In genomic region chr3:194204793-194205065, GRCh38 we compare ENCODE assay signal across 9 cellular contexts.
DNase-seq lines count a peak whose midpoint lies in the region; ATAC-seq and TF ChIP-seq lines count a peak whose summit lies in the region.
"Had no signal": no experiment of that assay in that cellular context is flagged by ENCODE, and none has a peak within 500 bp of the region (broad histone marks: within the 10 kb centered on the region; RNA-seq: fewer than 3 reads in every experiment).

No MANE protein-coding gene starts in this region.

- H3K9me3 ChIP-seq in RWPE2 (ENCODE audit: severe bottlenecking): no peaks in the 10 kb centered on the region
- no peaks in the 10 kb centered on the region for H3K9me3 ChIP-seq in esophagus squamous epithelium
- no peaks in the 10 kb centered on the region for H3K9me3 ChIP-seq in smooth muscle cell (replicated peaks; ENCODE audit: low read depth)
- no peaks in the 10 kb centered on the region for H3K9me3 ChIP-seq in heart right ventricle

- DNase-seq in T-helper 1 cell: no peak
- DNase-seq in RWPE2 (ENCODE audit: low spot score): no peak
- no peak for DNase-seq in esophagus squamous epithelium (lab: John Stamatoyannopoulos, UW)
- DNase-seq in smooth muscle cell (lab: John Stamatoyannopoulos, UW; ENCODE audit: unreplicated experiment): no peak
- DNase-seq in heart right ventricle: no peak
- no peak for DNase-seq in left lobe of liver (ENCODE audit: low spot score)
- DNase-seq in stimulated activated CD4-positive, alpha-beta T cell treated with anti-CD3 and anti-CD28 coated beads, Interleukin-2, amount 100 ng/mL, for 48 hours: no peak
- DNase-seq: effector CD8-positive, alpha-beta T cell had no signal

- H3K9ac ChIP-seq in smooth muscle cell (ENCODE audit: low read depth): peak overlapping the region; percentile 31

- no peaks in the 10 kb centered on the region for H3F3A ChIP-seq in smooth muscle cell (ENCODE audit: low read depth)

- peak overlapping the region; percentile 58 for H3K4me3 Mint-ChIP-seq in T-helper 1 cell treated with Interleukin-12 subunit alpha and Interleukin-12 subunit beta and Interleukin-4 antibody, amounts not matched to agents 30 μg/mL and 1 μg/mL, for 36 hours

- H2AFZ ChIP-seq in smooth muscle cell (ENCODE audit: low read depth): peak overlapping the region; percentile 99

- H3K36me3 ChIP-seq in RWPE2 (ENCODE audit: low read depth) (no peaks in the 10 kb centered on the region), esophagus squamous epithelium (no peaks in the 10 kb centered on the region), smooth muscle cell (ENCODE audit: low read depth) (no peaks in the 10 kb centered on the region), heart right ventricle (no peaks in the 10 kb centered on the region)

- peak overlapping the region; percentile 34 for H3K27ac Mint-ChIP-seq in T-helper 1 cell treated with Interleukin-12 subunit alpha and Interleukin-12 subunit beta and Interleukin-4 antibody, amounts not matched to agents 30 μg/mL and 1 μg/mL, for 36 hours

- H3K9me3 Mint-ChIP-seq in T-helper 1 cell treated with Interleukin-12 subunit alpha and Interleukin-12 subunit beta and Interleukin-4 antibody, amounts not matched to agents 30 μg/mL and 1 μg/mL, for 36 hours: no peaks in the 10 kb centered on the region

- TF ChIP-seq CTCF in RWPE2 (IDR thresholded peaks at IDR 0.05; ENCODE audit: poor library complexity, severe bottlenecking): no peak
- no peak for TF ChIP-seq CTCF in esophagus squamous epithelium (IDR thresholded peaks at IDR 0.05)
- no peak for TF ChIP-seq CTCF in smooth muscle cell (IDR thresholded peaks at IDR 0.05; ENCODE audit: borderline replicate concordance, insufficient read depth, poor library complexity, severe bottlenecking)
- TF ChIP-seq CTCF in heart right ventricle (IDR thresholded peaks at IDR 0.05): no peak

- H3K27me3 Mint-ChIP-seq in T-helper 1 cell treated with Interleukin-12 subunit alpha and Interleukin-12 subunit beta and Interleukin-4 antibody, amounts not matched to agents 30 μg/mL and 1 μg/mL, for 36 hours (ENCODE audit: low read depth): peaks cover 19% of the 10 kb centered on the region

- 41 to 55% methylated on average over 11 of the region's 11 CpGs for WGBS in esophagus squamous epithelium, 2 donors
- 46% methylated on average over 11 of the region's 11 CpGs for WGBS in smooth muscle cell (ENCODE audit: low lambda C conversion rate)
- WGBS in heart right ventricle, 2 donors: 96% methylated on average over 11 of the region's 11 CpGs

- H3K4me1 ChIP-seq in RWPE2 (ENCODE audit: insufficient read depth, poor library complexity, severe bottlenecking) (peaks cover 7% of the 10 kb centered on the region), esophagus squamous epithelium (peaks cover 0 to 37% (median 14%) of the 10 kb centered on the region in 3 donors), smooth muscle cell (ENCODE audit: low read depth) (peaks cover 12% of the 10 kb centered on the region), heart right ventricle (peaks cover 0 to 21% (median 5%) of the 10 kb centered on the region in 9 donors)

- no peak for TF ChIP-seq POLR2A in esophagus squamous epithelium (IDR thresholded peaks at IDR 0.05)

- intact Hi-C loops in esophagus squamous epithelium (cut with DNase I) (no loop called here), heart right ventricle (cut with DNase I) (no loop called here)

- ATAC-seq in RWPE2 (ENCODE audit: low read depth): peak; percentile 83
- no peak for ATAC-seq in heart right ventricle
- ATAC-seq in left lobe of liver: no peak

- peak overlapping the region; percentile 55 for H3K4me3 ChIP-seq in RWPE2 (ENCODE audit: severe bottlenecking)
- H3K4me3 ChIP-seq in esophagus squamous epithelium: peak overlapping the region; percentile 39 to 62 (median 51)
- peak overlapping the region; percentile 61 for H3K4me3 ChIP-seq in smooth muscle cell
- no peak overlapping the region for H3K4me3 ChIP-seq in heart right ventricle

- peaks cover 35% of the 10 kb centered on the region for H3K4me1 Mint-ChIP-seq in T-helper 1 cell treated with Interleukin-12 subunit alpha and Interleukin-12 subunit beta and Interleukin-4 antibody, amounts not matched to agents 30 μg/mL and 1 μg/mL, for 36 hours (ENCODE audit: low read depth)

- H3K27me3 ChIP-seq in RWPE2 (ENCODE audit: insufficient read depth, poor library complexity, severe bottlenecking): no peaks in the 10 kb centered on the region
- H3K27me3 ChIP-seq in esophagus squamous epithelium: peaks cover 0 to 44% (median 0%) of the 10 kb centered on the region in 4 donors
- no peaks in the 10 kb centered on the region for H3K27me3 ChIP-seq in smooth muscle cell (ENCODE audit: low read depth)
- peaks cover 0 to 47% (median 20%) of the 10 kb centered on the region in 7 donors for H3K27me3 ChIP-seq in heart right ventricle

- no peaks in the 10 kb centered on the region for H3K79me2 ChIP-seq in smooth muscle cell (ENCODE audit: low read depth)

- H3K27ac ChIP-seq in RWPE2 (ENCODE audit: poor library complexity, severe bottlenecking) (no peak overlapping the region), esophagus squamous epithelium (peak overlapping the region in 3 of 4 donors; percentile 57 to 75 (median 64)), smooth muscle cell (ENCODE audit: low read depth) (no peak overlapping the region), heart right ventricle (no peak overlapping the region)

- no peaks in the 10 kb centered on the region for H4K20me1 ChIP-seq in smooth muscle cell (ENCODE audit: low read depth)

- H3K36me3 Mint-ChIP-seq in T-helper 1 cell treated with Interleukin-12 subunit alpha and Interleukin-12 subunit beta and Interleukin-4 antibody, amounts not matched to agents 30 μg/mL and 1 μg/mL, for 36 hours (ENCODE audit: low read depth): no peaks in the 10 kb centered on the region

- H3K4me2 ChIP-seq in smooth muscle cell: peak overlapping the region; percentile 94

Comparison
In these comparisons a context has a peak if more than half of its experiments do, and no peak if none do; other contexts are left out.
1. H3K27ac ChIP-seq: peak in esophagus squamous epithelium (3 of 4); none in RWPE2 (single experiment), smooth muscle cell (single experiment) and heart right ventricle (0 of 10).
2. H3K4me3 ChIP-seq: peak in RWPE2 (single experiment), esophagus squamous epithelium (4 of 4) and smooth muscle cell (single experiment); none in heart right ventricle (0 of 10).